In the genomic region with DNA sequence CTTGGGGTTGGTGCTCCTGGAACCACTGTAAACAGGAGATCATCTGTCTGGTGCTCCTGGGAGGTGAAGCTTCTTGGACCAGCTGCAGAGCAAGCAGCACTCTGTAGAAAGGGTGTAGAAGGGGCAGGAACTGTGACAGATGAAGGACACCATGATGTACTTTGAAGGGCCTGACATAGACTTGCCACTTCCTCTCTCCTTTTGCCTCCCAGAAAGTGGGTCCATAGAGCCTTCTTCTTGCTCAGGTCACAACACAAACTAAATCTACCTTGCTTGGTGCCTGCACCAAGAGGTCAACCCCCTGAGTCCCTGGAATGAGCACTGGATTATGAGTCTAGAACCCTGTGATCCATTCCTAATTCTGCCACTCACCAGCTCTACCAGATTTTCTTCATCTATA, we compare ENCODE assay signal across 17 cellular contexts.
DNase-seq lines count a peak whose midpoint lies in the region; ATAC-seq and TF ChIP-seq lines count a peak whose summit lies in the region.
"Had no signal": no experiment of that assay in that cellular context is flagged by ENCODE, and none has a peak within 500 bp of the region (broad histone marks: within the 10 kb centered on the region; RNA-seq: fewer than 3 reads in every experiment).

No MANE protein-coding gene starts in this region.

- CTCF ChIA-PET in PC-3 (lab: Charles Lee), result no interaction called here

- 0 out of 2 replicates have a peak overlapping the region, but pooled peaks have one; percentile 8 for H3K4me2 ChIP-seq in PC-3 (ENCODE audit: low read length)
- H3K4me2 ChIP-seq in smooth muscle cell, result peak overlapping the region; percentile 34
- no peak overlapping the region for H3K4me2 ChIP-seq in GM23338
- H3K4me2 ChIP-seq: KMS-11 had no signal

- peaks cover 11% of the 10 kb centered on the region for H3K4me1 ChIP-seq in PC-3 (ENCODE audit: insufficient read depth, low read length)
- peaks cover 6 to 17% of the 10 kb centered on the region in 2 donors for H3K4me1 ChIP-seq in mucosa of rectum (ENCODE audit: control insufficient read depth in 2 of 2, insufficient read depth in 2 of 2, low read length in 2 of 2)
- peaks cover 19% of the 10 kb centered on the region for H3K4me1 ChIP-seq in smooth muscle cell (ENCODE audit: low read depth)
- no peaks in the 10 kb centered on the region for H3K4me1 ChIP-seq in GM23338 (ENCODE audit: insufficient read depth)

- H3K9me3 ChIP-seq in PC-3 (ENCODE audit: low read length) (peaks cover 6% of the 10 kb centered on the region), mucosa of rectum (ENCODE audit: control insufficient read depth in 2 of 2, low read length in 2 of 2) (no peaks in the 10 kb centered on the region), smooth muscle cell (replicated peaks; ENCODE audit: low read depth) (no peaks in the 10 kb centered on the region)
- H3K9me3 ChIP-seq: SJSA1 had no signal

- intact Hi-C loops in PC-3 (cut with micrococcal nuclease), result loop anchor here (2.0 kb wide), 2 partner anchors 31 to 119 kb away; no protein-coding TSS in a partner anchor

- H4K20me1 ChIP-seq in PC-3 (ENCODE audit: low read length), result no peaks in the 10 kb centered on the region
- H4K20me1 ChIP-seq in smooth muscle cell (ENCODE audit: low read depth), result no peaks in the 10 kb centered on the region
- no peaks in the 10 kb centered on the region for H4K20me1 ChIP-seq in GM23338 (replicated peaks; ENCODE audit: insufficient read depth)

- H3K4me3 ChIP-seq in PC-3 (ENCODE audit: low read length) (no peak overlapping the region), mucosa of rectum (ENCODE audit: low read length in 2 of 2) (no peak overlapping the region), smooth muscle cell (no peak overlapping the region), GM23338 (no peak overlapping the region)
- H3K4me3 ChIP-seq: SJSA1 had no signal

- H3K9me2 ChIP-seq in PC-3 (replicated peaks; ENCODE audit: low read length) (no peaks in the 10 kb centered on the region), GM23338 (ENCODE audit: insufficient read depth) (no peaks in the 10 kb centered on the region)

- POLR2A ChIA-PET in PC-3 (lab: Charles Lee; ENCODE audit: unreplicated experiment), result interaction anchor here (0.6 to 1.2 kb wide), 2 partner anchors 112 to 130 kb away, joined by 4 read pairs; no protein-coding TSS in a partner anchor

- peaks cover 12% of the 10 kb centered on the region; the same call in 2 of the 3 replicates for H3K9me3 Mint-ChIP-seq in GM23338

- no peaks in the 10 kb centered on the region for H3K27me3 ChIP-seq in PC-3 (ENCODE audit: low read length)
- no peaks in the 10 kb centered on the region for H3K27me3 ChIP-seq in mucosa of rectum (ENCODE audit: control insufficient read depth in 2 of 2, insufficient read depth in 2 of 2, low read length in 2 of 2)
- H3K27me3 ChIP-seq in smooth muscle cell (ENCODE audit: low read depth), result no peaks in the 10 kb centered on the region
- H3K27me3 ChIP-seq in GM23338 (ENCODE audit: insufficient read depth), result peaks cover 58% of the 10 kb centered on the region
- H3K27me3 ChIP-seq: SJSA1 had no signal

- TF ChIP-seq CTCF in PC-3 (conservative IDR thresholded peaks at IDR 0.05; ENCODE audit: low read depth, low read length) (no peak), smooth muscle cell (IDR thresholded peaks at IDR 0.05; ENCODE audit: borderline replicate concordance, insufficient read depth, poor library complexity, severe bottlenecking) (no peak), GM23338 (conservative IDR thresholded peaks at IDR 0.05; ENCODE audit: low read depth in 2 of 2) (no peak)

- H3K27ac Mint-ChIP-seq in GM23338, result no peak overlapping the region
- H3K27ac Mint-ChIP-seq: B cell had no signal

- H3K36me3 Mint-ChIP-seq in GM23338 (ENCODE audit: low read depth), result peaks cover 13% of the 10 kb centered on the region

- TSS peak; percentile 97 for BruUV-seq in PC-3 (replicated peaks; lab: Mats Ljungman, UMichigan)

- ATAC-seq in PC-3 (no peak), GM23338 (no peak), GM21423 (IDR thresholded peaks at IDR 0.05; ENCODE audit: unreplicated experiment) (no peak), HG03354 (IDR thresholded peaks at IDR 0.05; ENCODE audit: poor library complexity, severe bottlenecking, unreplicated experiment) (no peak)

- H3K27ac ChIP-seq in PC-3 (ENCODE audit: low read length) (peak overlapping the region; percentile 55), caudate nucleus (ENCODE audit: low read depth, low read length) (peak overlapping the region; percentile 46), mucosa of rectum (ENCODE audit: low read depth in 2 of 2, low read length in 2 of 2) (peak overlapping the region; percentile 16 to 45), smooth muscle cell (ENCODE audit: low read depth) (peak overlapping the region; percentile 91), GM23338 (ENCODE audit: low read depth) (no peak overlapping the region)
- H3K27ac ChIP-seq: KMS-11, SJSA1 had no signal

- H3K36me3 ChIP-seq in PC-3 (ENCODE audit: low read depth, low read length), result no peaks in the 10 kb centered on the region
- H3K36me3 ChIP-seq in mucosa of rectum (ENCODE audit: control insufficient read depth in 2 of 2, insufficient read depth in 2 of 2, low read length in 2 of 2), result no peaks in the 10 kb centered on the region
- H3K36me3 ChIP-seq in smooth muscle cell (ENCODE audit: low read depth), result no peaks in the 10 kb centered on the region
- H3K36me3 ChIP-seq in GM23338 (ENCODE audit: insufficient read depth), result no peaks in the 10 kb centered on the region; the same call in 1 of the 2 replicates
- H3K36me3 ChIP-seq: SJSA1 had no signal

- DNase-seq in PC-3 (no peak), caudate nucleus (lab: John Stamatoyannopoulos, UW) (no peak), smooth muscle cell (lab: John Stamatoyannopoulos, UW; ENCODE audit: unreplicated experiment) (no peak), GM23338 (ENCODE audit: low spot score) (no peak)
- DNase-seq: DMS53, GDM1, H7, MV-4-11, NCI-H1105 treated with DMSO at 0.1 percent for 48 hours, NCI-H2171 treated with DMSO at 0.1 percent for 48 hours, NCI-H524 treated with DMSO at 0.1 percent for 48 hours had no signal

- H3K79me2 ChIP-seq in PC-3 (ENCODE audit: low read length), result no peaks in the 10 kb centered on the region
- H3K79me2 ChIP-seq in smooth muscle cell (ENCODE audit: low read depth), result no peaks in the 10 kb centered on the region
- no peaks in the 10 kb centered on the region for H3K79me2 ChIP-seq in GM23338 (replicated peaks; ENCODE audit: insufficient read depth)

- no peak overlapping the region for H3K4me3 Mint-ChIP-seq in GM23338
- H3K4me3 Mint-ChIP-seq: B cell had no signal

- H3F3A ChIP-seq in PC-3 (ENCODE audit: low read length, unreplicated experiment), result no peaks in the 10 kb centered on the region
- H3F3A ChIP-seq in smooth muscle cell (ENCODE audit: low read depth), result peaks cover 26% of the 10 kb centered on the region
- no peaks in the 10 kb centered on the region for H3F3A ChIP-seq in GM23338 (replicated peaks; ENCODE audit: low read depth)

- H3K27me3 Mint-ChIP-seq in GM23338 (ENCODE audit: insufficient read depth, low read depth, poor library complexity), result peaks cover 24% of the 10 kb centered on the region

- H2AFZ ChIP-seq in PC-3 (ENCODE audit: low read length) (no peak overlapping the region), smooth muscle cell (ENCODE audit: low read depth) (no peak overlapping the region), GM23338 (no peak overlapping the region)

- H3K4me1 Mint-ChIP-seq in GM23338, result peaks cover 12% of the 10 kb centered on the region

- H3K9ac ChIP-seq in PC-3 (ENCODE audit: low read length) (peak overlapping the region; percentile 15; the same call in 1 of the 2 replicates), mucosa of rectum (ENCODE audit: low read depth in 1 of 2, low read length in 2 of 2) (no peak overlapping the region), smooth muscle cell (ENCODE audit: low read depth) (peak overlapping the region; percentile 61)
- H3K9ac ChIP-seq: KMS-11 had no signal

TF ChIP-seq in GM23338, 12 proteins besides CTCF, POLR2A, EP300 and RAD21:
- TF ChIP-seq ZNF331 (CRISPR knock-in tag; IDR thresholded peaks at IDR 0.05; ENCODE audit: low read depth) (no peak), NANOG (IDR thresholded peaks at IDR 0.05; ENCODE audit: borderline replicate concordance) (no peak), ZNF114 (CRISPR knock-in tag; IDR thresholded peaks at IDR 0.05) (no peak)

Comparison
In these comparisons a context has a peak if more than half of its experiments do, and no peak if none do; other contexts are left out.
1. H3K9ac ChIP-seq: peak in PC-3 (single experiment) and smooth muscle cell (single experiment); none in mucosa of rectum (0 of 2).